In the genomic region with DNA sequence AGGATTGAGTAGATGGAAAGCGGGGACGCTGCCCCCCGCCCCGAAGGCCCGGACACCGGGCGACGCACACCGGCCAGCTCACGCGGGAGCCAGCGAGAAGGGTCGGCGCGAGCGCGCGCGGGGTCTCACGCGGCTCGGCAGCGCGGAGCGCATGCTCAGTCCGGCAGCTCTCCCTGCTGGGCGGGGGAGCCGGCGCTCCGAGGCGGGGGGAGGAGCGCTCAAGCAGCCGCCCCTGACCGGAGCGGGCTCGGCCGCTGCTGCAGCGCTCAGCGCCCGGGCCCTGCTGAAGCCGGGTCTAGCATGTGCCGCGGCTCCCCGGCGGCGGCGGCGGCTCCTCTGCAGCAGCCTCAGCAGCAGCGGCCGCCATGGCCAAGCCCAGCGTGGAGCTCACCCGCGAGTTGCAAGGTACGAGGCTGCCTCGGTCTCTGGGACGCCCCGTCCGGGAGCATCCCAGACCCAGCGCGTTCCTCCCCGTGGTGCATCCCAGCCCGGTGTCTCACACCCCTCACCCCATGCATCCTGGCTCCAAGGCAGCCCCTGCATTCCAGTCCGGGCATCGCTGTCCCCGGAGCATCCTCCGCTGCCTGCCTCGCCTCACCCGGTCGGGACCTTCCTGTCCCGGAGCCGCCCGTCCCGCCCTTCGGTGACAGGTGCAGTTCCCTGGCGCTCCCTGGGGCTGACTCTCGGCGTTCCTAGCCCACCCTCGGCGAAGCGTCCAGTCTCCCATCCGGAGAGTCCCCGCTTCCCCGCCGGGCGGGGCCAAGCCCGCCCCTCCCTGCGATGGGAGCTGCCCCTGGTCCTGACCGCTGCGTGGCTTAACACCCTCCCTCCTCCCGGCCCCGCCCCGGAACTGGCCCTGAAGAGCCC, we compare ENCODE assay signal across 8 cellular contexts. TPM values are rescaled to one million over a fixed set of nuclear protein-coding genes. Genes with fewer than 3 reads are reported as not detected.
DNase-seq lines count a peak whose midpoint lies in the region; ATAC-seq and TF ChIP-seq lines count a peak whose summit lies in the region.

A gene with protein sequence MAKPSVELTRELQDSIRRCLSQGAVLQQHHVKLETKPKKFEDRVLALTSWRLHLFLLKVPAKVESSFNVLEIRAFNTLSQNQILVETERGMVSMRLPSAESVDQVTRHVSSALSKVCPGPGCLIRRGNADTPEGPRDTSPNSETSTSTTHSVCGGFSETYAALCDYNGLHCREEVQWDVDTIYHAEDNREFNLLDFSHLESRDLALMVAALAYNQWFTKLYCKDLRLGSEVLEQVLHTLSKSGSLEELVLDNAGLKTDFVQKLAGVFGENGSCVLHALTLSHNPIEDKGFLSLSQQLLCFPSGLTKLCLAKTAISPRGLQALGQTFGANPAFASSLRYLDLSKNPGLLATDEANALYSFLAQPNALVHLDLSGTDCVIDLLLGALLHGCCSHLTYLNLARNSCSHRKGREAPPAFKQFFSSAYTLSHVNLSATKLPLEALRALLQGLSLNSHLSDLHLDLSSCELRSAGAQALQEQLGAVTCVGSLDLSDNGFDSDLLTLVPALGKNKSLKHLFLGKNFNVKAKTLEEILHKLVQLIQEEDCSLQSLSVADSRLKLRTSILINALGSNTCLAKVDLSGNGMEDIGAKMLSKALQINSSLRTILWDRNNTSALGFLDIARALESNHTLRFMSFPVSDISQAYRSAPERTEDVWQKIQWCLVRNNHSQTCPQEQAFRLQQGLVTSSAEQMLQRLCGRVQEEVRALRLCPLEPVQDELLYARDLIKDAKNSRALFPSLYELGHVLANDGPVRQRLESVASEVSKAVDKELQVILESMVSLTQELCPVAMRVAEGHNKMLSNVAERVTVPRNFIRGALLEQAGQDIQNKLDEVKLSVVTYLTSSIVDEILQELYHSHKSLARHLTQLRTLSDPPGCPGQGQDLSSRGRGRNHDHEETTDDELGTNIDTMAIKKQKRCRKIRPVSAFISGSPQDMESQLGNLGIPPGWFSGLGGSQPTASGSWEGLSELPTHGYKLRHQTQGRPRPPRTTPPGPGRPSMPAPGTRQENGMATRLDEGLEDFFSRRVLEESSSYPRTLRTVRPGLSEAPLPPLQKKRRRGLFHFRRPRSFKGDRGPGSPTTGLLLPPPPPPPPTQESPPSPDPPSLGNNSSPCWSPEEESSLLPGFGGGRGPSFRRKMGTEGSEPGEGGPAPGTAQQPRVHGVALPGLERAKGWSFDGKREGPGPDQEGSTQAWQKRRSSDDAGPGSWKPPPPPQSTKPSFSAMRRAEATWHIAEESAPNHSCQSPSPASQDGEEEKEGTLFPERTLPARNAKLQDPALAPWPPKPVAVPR (N-terminal part only) (plus strand): TSS at position 221 of the 867 bp plus-strand sequence. CDS start 145 bp downstream, at position 366.

- no peaks in the 10 kb centered on the region for H3K27me3 ChIP-seq in dorsolateral prefrontal cortex

- 0 to 1% methylated on average over 15 to 67 of the region's 92 CpGs for WGBS in lower leg skin, 2 donors

- DNase-seq in ACHN (peak; percentile 54), NCI-H226 (peak; percentile 43), dorsolateral prefrontal cortex (peak in 9 of 10 donors; percentile 50 to 87 (median 72)), lower leg skin (ENCODE audit: low spot score in 2 of 2) (peak in 1 of 2 donors; percentile 88)
- peak; percentile 92 for DNase-seq in activated CD4-positive, alpha-beta T cell treated with anti-CD3 and anti-CD28 coated beads, Interleukin-2, amount 10 ng/mL, durations not matched to agents 24 days and 14 days
- peak in 2 of 3 donors; percentile 24 to 45 for DNase-seq in stimulated activated CD4-positive, alpha-beta T cell treated with anti-CD3 and anti-CD28 coated beads, TNF-alpha, amount 100 ng/mL, for 1 hour (ENCODE audit: low read depth in 3 of 3, low spot score in 1 of 3)

- no peaks in the 10 kb centered on the region for H3K36me3 Mint-ChIP-seq in activated CD4-positive, alpha-beta T cell treated with anti-CD3 and anti-CD28 coated beads, Interleukin-2, amount 10 ng/mL, durations not matched to agents 24 days and 14 days (ENCODE audit: low read depth)

- in situ Hi-C loops in ACHN (cut with HindIII; ENCODE audit: low pct_ligation_motif_present, low pct_unique_long_range_greater_than_20kb, low sequenced_read_pairs): no loop called here

- peaks cover 17% of the 10 kb centered on the region for H3K27me3 Mint-ChIP-seq in activated CD4-positive, alpha-beta T cell treated with anti-CD3 and anti-CD28 coated beads, Interleukin-2, amount 10 ng/mL, durations not matched to agents 24 days and 14 days

- H3K4me3 Mint-ChIP-seq in activated CD4-positive, alpha-beta T cell treated with anti-CD3 and anti-CD28 coated beads, Interleukin-2, amount 10 ng/mL, durations not matched to agents 24 days and 14 days: peak within 1 kb of the TSS; percentile 76

- peaks cover 20% of the 10 kb centered on the region for H3K4me1 Mint-ChIP-seq in activated CD4-positive, alpha-beta T cell treated with anti-CD3 and anti-CD28 coated beads, Interleukin-2, amount 10 ng/mL, durations not matched to agents 24 days and 14 days

- TF ChIP-seq CTCF in dorsolateral prefrontal cortex (IDR thresholded peaks at IDR 0.05 in 54 of 56, conservative IDR thresholded peaks at IDR 0.05 in 2 of 56; ENCODE audit: low read depth in 1 of 56, partially characterized antibody in 56 of 56): peak in 21 of 56 donors; percentile 8 to 44 (median 22)
- TF ChIP-seq CTCF in lower leg skin (IDR thresholded peaks at IDR 0.05): no peak

- peak within 1 kb of the TSS in 57 of 59 donors; percentile 3 to 97 (median 82) for H3K27ac ChIP-seq in dorsolateral prefrontal cortex

- H3K27ac Mint-ChIP-seq in activated CD4-positive, alpha-beta T cell treated with anti-CD3 and anti-CD28 coated beads, Interleukin-2, amount 10 ng/mL, durations not matched to agents 24 days and 14 days: peak within 1 kb of the TSS; percentile 76

- peak within 1 kb of the TSS; percentile 56 to 91 (median 78) for H3K4me3 ChIP-seq in dorsolateral prefrontal cortex
- H3K4me3 ChIP-seq in lower leg skin (ENCODE audit: low read depth, poor library complexity, severe bottlenecking): peak within 1 kb of the TSS; percentile 24

- H3K9me3 Mint-ChIP-seq in activated CD4-positive, alpha-beta T cell treated with anti-CD3 and anti-CD28 coated beads, Interleukin-2, amount 10 ng/mL, durations not matched to agents 24 days and 14 days: no peaks in the 10 kb centered on the region

- intact Hi-C loops in activated CD4-positive, alpha-beta T cell treated with anti-CD3 and anti-CD28 coated beads, Interleukin-2, amount 10 ng/mL, durations not matched to agents 24 days and 14 days (cut with micrococcal nuclease): loop anchor here (1.0 to 2.0 kb wide), 2 partner anchors 16 to 63 kb away; a partner anchor contains a TSS
- intact Hi-C loops in dorsolateral prefrontal cortex (cut with DNase I) (loop anchor here (5.0 to 10.0 kb wide), 2 partner anchors 40 to 113 kb away; a partner anchor contains a TSS), lower leg skin (cut with DNase I; ENCODE audit: low total_unique reads) (no loop called here)

- ATAC-seq in GM18517 (IDR thresholded peaks at IDR 0.05; ENCODE audit: unreplicated experiment): peak; percentile 66
- peak; percentile 50 for ATAC-seq in HG03039 (IDR thresholded peaks at IDR 0.05; ENCODE audit: unreplicated experiment)

- TF ChIP-seq POLR2A in lower leg skin (IDR thresholded peaks at IDR 0.05): no peak

RNA-seq across cellular contexts. Expression of the gene that starts here (rescaled TPM):
- 1.3 and 1.5 TPM in 2 replicates for total RNA-seq in activated CD4-positive, alpha-beta T cell treated with anti-CD3 and anti-CD28 coated beads, Interleukin-2, amount 10 ng/mL, durations not matched to agents 24 days and 14 days
- total RNA-seq in dorsolateral prefrontal cortex: 10 to 100 TPM in 74 of 120 experiments, 1 to 10 TPM in 46; 6.6 to 22.8 (median 11.2) TPM
- 1 to 10 TPM; 2.8 to 7.6 (median 5.2) TPM for total RNA-seq in lower leg skin
